19 cellular contexts compared by ENCODE assay signal in genomic region chr4:53481586-53481985, GRCh38.
"Had no signal": no experiment of that assay in that cellular context is flagged by ENCODE, and none has a peak within 500 bp of the region (broad histone marks: within the 10 kb centered on the region; RNA-seq: fewer than 3 reads in every experiment).

No MANE protein-coding gene starts in this region.

- H3K4me1 ChIP-seq: gastrocnemius medialis, left ventricle myocardium inferior, lower lobe of right lung had no signal

- ATAC-seq: gastrocnemius medialis; heart right ventricle; left colon; left lobe of liver; lower lobe of right lung; mucosa of descending colon; naive thymus-derived CD4-positive, alpha-beta T cell had no signal

- H3K9me3 ChIP-seq: esophagus muscularis mucosa, gastrocnemius medialis, heart right ventricle, left ventricle myocardium inferior, lower lobe of right lung, mucosa of descending colon had no signal

- H3K36me3 ChIP-seq: gastrocnemius medialis, lower lobe of right lung had no signal

- H3K27ac ChIP-seq: coronary artery, esophagus muscularis mucosa, gastrocnemius medialis, heart right ventricle, left ventricle myocardium inferior, lower lobe of right lung had no signal

- H3K27me3 ChIP-seq: dorsolateral prefrontal cortex, esophagus muscularis mucosa, gastrocnemius medialis, heart right ventricle had no signal

- H3K4me3 ChIP-seq: coronary artery, dorsolateral prefrontal cortex, esophagus muscularis mucosa, gastrocnemius medialis, heart right ventricle, left ventricle myocardium inferior, lower lobe of right lung, mucosa of descending colon had no signal

- DNase-seq: dermis blood vessel endothelial cell; dorsolateral prefrontal cortex; effector CD4-positive, alpha-beta T cell; effector memory CD4-positive, alpha-beta T cell; foreskin melanocyte; gastrocnemius medialis; glutamatergic neuron; heart right ventricle; hippocampal formation; kidney glomerular epithelial cell; left colon; left ventricle myocardium inferior; lower lobe of right lung; mesendoderm; mucosa of descending colon; naive thymus-derived CD4-positive, alpha-beta T cell had no signal
